8 cellular contexts compared by ENCODE assay signal in the genomic region with DNA sequence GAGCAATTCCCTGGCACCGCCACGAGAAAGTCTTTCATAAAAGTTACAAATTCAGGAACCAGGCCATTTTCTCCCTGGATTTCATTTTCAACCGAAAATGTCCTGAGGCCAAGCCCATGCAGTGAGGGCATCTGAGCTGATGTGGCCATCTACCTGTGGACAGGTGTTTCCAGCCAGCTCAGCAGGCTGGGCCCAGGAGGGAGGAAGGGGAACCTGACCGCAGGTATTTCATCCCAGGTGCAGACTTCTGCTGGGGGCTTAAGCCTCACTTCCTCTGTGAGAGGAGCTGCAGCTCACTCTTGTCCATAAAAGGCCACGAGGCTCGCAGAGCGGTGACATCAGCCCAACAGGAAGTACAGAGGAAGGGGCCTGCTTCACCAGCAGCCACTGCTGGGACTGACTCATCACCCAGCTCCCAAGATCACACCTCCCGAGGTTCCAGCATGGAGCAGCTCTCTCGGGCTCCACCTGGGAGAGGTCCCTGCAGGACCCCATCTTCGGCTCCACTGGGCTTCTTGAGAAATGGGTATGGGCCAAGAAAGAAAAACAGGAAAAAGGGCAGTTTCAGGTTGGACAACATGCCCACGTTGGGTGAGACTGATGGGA. TPM values are rescaled to one million over a fixed set of nuclear protein-coding genes. Genes with fewer than 3 reads are reported as not detected.
DNase-seq lines count a peak whose midpoint lies in the region; ATAC-seq, FAIRE-seq and TF ChIP-seq lines count a peak whose summit lies in the region.

No MANE protein-coding gene starts in this region.

- FAIRE-seq in RCC 7860 (lab: Jason Lieb, UNC), result peak; percentile 73
- FAIRE-seq in urothelium cell line (lab: Jason Lieb, UNC), result peak; percentile 68

- H3K4me1 ChIP-seq in parathyroid adenoma, result peaks cover 16% of the 10 kb centered on the region

- H3K4me3 Mint-ChIP-seq in glutamatergic neuron (ENCODE audit: unreplicated experiment), result peak overlapping the region; percentile 34

- no peak overlapping the region for H3K4me3 ChIP-seq in parathyroid adenoma (ENCODE audit: low read depth, low read length)

- H3K36me3 Mint-ChIP-seq in glutamatergic neuron (ENCODE audit: unreplicated experiment), result no peaks in the 10 kb centered on the region

- H3K27ac ChIP-seq in parathyroid adenoma, result peak overlapping the region; percentile 74

- H3K9ac ChIP-seq in parathyroid adenoma, result no peak overlapping the region

- no peak overlapping the region for H2AFZ ChIP-seq in parathyroid adenoma

- H3K9me3 Mint-ChIP-seq in glutamatergic neuron (ENCODE audit: unreplicated experiment), result peaks cover 15% of the 10 kb centered on the region

- DNase-seq in activated gamma-delta T cell treated with Interleukin-2 at 50 U/mL for 16 hours, result peak; percentile 74
- no peak for DNase-seq in activated gamma-delta T cell (lab: John Stamatoyannopoulos, UW)
- peak; percentile 97 for DNase-seq in RCC 7860 (ENCODE audit: low spot score)
- DNase-seq in activated effector memory CD4-positive, alpha-beta T cell treated with Interleukin-2 at 50 U/mL for 16 hours, result peak; percentile 73
- DNase-seq in glutamatergic neuron, result no peak
- peak; percentile 93 for DNase-seq in urothelium cell line (ENCODE audit: low spot score)

- peak; percentile 63 for ATAC-seq in HG03175 (IDR thresholded peaks at IDR 0.05; ENCODE audit: unreplicated experiment)

- H3K4me2 ChIP-seq in parathyroid adenoma (ENCODE audit: low read length), result peak overlapping the region; percentile 2

- peaks cover 26% of the 10 kb centered on the region for H3K79me2 ChIP-seq in parathyroid adenoma

- TF ChIP-seq CTCF in glutamatergic neuron (IDR thresholded peaks at IDR 0.05; ENCODE audit: partially characterized antibody, unreplicated experiment) (no peak), parathyroid adenoma (IDR thresholded peaks at IDR 0.05) (no peak)

- no peaks in the 10 kb centered on the region for H3K27me3 ChIP-seq in parathyroid adenoma (ENCODE audit: control insufficient read depth, insufficient read depth, low read length)

- no peaks in the 10 kb centered on the region for H3K9me3 ChIP-seq in parathyroid adenoma (ENCODE audit: control insufficient read depth, low read length)

- H3K4me1 Mint-ChIP-seq in glutamatergic neuron (ENCODE audit: low read depth, unreplicated experiment), result peaks cover 35% of the 10 kb centered on the region

- peaks cover 13% of the 10 kb centered on the region for H3K27me3 Mint-ChIP-seq in glutamatergic neuron (ENCODE audit: unreplicated experiment)

- no peaks in the 10 kb centered on the region for H3K36me3 ChIP-seq in parathyroid adenoma (ENCODE audit: control insufficient read depth, insufficient read depth, low read length)

- no peak overlapping the region for H3K27ac Mint-ChIP-seq in glutamatergic neuron (ENCODE audit: unreplicated experiment)

RNA-seq across cellular contexts. Expression of gene MYH9, which starts 56.4 kb away (rescaled TPM):
- 122 TPM for total RNA-seq in glutamatergic neuron (ENCODE audit: unreplicated experiment)

Comparison
In these comparisons a context has a peak if more than half of its experiments do, and no peak if none do; other contexts are left out.
1. DNase-seq: peak in activated gamma-delta T cell treated with Interleukin-2 at 50 U/mL for 16 hours (single experiment), RCC 7860 (single experiment), activated effector memory CD4-positive, alpha-beta T cell treated with Interleukin-2 at 50 U/mL for 16 hours (single experiment) and urothelium cell line (single experiment); none in activated gamma-delta T cell (single experiment) and glutamatergic neuron (single experiment).